ENCODE assay signal across 18 cellular contexts in the genomic region with DNA sequence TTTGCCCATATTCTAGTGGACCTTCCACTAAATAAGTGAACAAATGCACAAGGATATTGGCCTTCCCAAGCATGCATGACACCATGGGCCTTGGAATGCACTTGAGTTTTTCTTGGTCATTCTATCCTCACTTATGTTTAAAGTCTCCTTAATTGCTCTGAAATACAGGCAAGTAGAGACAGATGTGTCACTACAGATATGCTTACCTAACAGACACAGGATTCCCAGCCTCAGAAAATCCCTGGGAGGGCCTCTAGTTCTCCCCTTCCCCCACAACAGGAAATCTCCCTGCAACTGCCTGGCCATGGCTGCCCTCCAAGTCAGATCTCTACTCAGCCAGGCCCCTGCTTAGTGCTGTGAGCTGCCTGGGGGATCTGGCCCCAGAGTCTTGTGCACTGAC.
DNase-seq lines count a peak whose midpoint lies in the region; ATAC-seq, FAIRE-seq and TF ChIP-seq lines count a peak whose summit lies in the region.
"Had no signal": no experiment of that assay in that cellular context is flagged by ENCODE, and none has a peak within 500 bp of the region (broad histone marks: within the 10 kb centered on the region; RNA-seq: fewer than 3 reads in every experiment).

No MANE protein-coding gene starts in this region.

- no peak overlapping the region for H4K91ac ChIP-seq in H1 (replicated peaks; ENCODE audit: insufficient read length, low read length)

- no peak overlapping the region for H3K23ac ChIP-seq in H1 (ENCODE audit: insufficient read length)

- H3K18ac ChIP-seq in H1 (ENCODE audit: extremely low read depth, low read length) = no peak overlapping the region

- TF ChIP-seq EP300 in H1 (IDR thresholded peaks at IDR 0.05; ENCODE audit: borderline replicate concordance in 1 of 2, low read depth in 2 of 2, low read length in 2 of 2) = no peak

- peaks cover 5 to 6% of the 10 kb centered on the region in 2 donors for H3K9me3 Mint-ChIP-seq in natural killer cell
- H3K9me3 Mint-ChIP-seq: activated CD4-positive, alpha-beta memory T cell treated with anti-CD3 and anti-CD28 coated beads, Interleukin-2, amount 10 ng/mL, durations not matched to agents 7 days and 5 days; activated T-helper 17 cell treated with anti-CD3 and anti-CD28 coated beads, Interleukin-2, amount 50 U/mL, for 72 hours; natural killer cell treated with Interleukin-12 subunit alpha and Interleukin-12 subunit beta and Interleukin-15 and Interleukin-18, amount 100 ng/mL, for 72 hours had no signal

- H3K9ac ChIP-seq in H1 (replicated peaks in 1 of 4; ENCODE audit: extremely low read depth in 1 of 4, low read depth in 3 of 4, low read length in 3 of 4) = no peak overlapping the region

- no peaks in the 10 kb centered on the region for H3K4me1 ChIP-seq in H1 (replicated peaks in 1 of 4; ENCODE audit: control insufficient read depth in 3 of 4, insufficient read depth in 4 of 4, low read length in 3 of 4)
- no peaks in the 10 kb centered on the region for H3K4me1 ChIP-seq in aorta (ENCODE audit: control insufficient read depth in 1 of 2, insufficient read depth in 2 of 2, low read length in 2 of 2)
- H3K4me1 ChIP-seq: upper lobe of left lung had no signal

- H3K27ac ChIP-seq in H1 (ENCODE audit: low read depth, low read length) (no peak overlapping the region), aorta (ENCODE audit: low read depth in 1 of 2, low read length in 2 of 2) (no peak overlapping the region)
- H3K27ac ChIP-seq: upper lobe of left lung had no signal

- no peak overlapping the region for H2AK5ac ChIP-seq in H1 (ENCODE audit: low read depth, low read length)

- H3K4me3 ChIP-seq in H1 (ENCODE audit: extremely low read depth in 1 of 4, insufficient read depth in 2 of 4, low read depth in 3 of 4, low read length in 4 of 4) = no peak overlapping the region
- H3K4me3 ChIP-seq in aorta (ENCODE audit: low read length in 2 of 2) = no peak overlapping the region
- H3K4me3 ChIP-seq: upper lobe of left lung had no signal

- H2BK15ac ChIP-seq in H1 (ENCODE audit: low read length) = no peak overlapping the region

- H3K4me3 Mint-ChIP-seq in natural killer cell = no peak overlapping the region
- H3K4me3 Mint-ChIP-seq: activated CD4-positive, alpha-beta memory T cell treated with anti-CD3 and anti-CD28 coated beads, Interleukin-2, amount 10 ng/mL, durations not matched to agents 7 days and 5 days; activated T-helper 17 cell treated with anti-CD3 and anti-CD28 coated beads, Interleukin-2, amount 50 U/mL, for 72 hours; natural killer cell treated with Interleukin-12 subunit alpha and Interleukin-12 subunit beta and Interleukin-15 and Interleukin-18, amount 100 ng/mL, for 72 hours had no signal

- H3K9me3 ChIP-seq in H1 (ENCODE audit: insufficient read depth in 2 of 2, low read depth in 1 of 2, low read length in 1 of 2) (no peaks in the 10 kb centered on the region), aorta (ENCODE audit: control insufficient read depth, low read length) (no peaks in the 10 kb centered on the region)
- H3K9me3 ChIP-seq: upper lobe of left lung had no signal

- CTCF ChIA-PET in H1 (lab: Charles Lee; ENCODE audit: partially characterized antibody) = no interaction called here

- no peak for FAIRE-seq in H1 (lab: Jason Lieb, UNC)
- FAIRE-seq: frontal cortex, G401.6, kidney had no signal

- H4K20me1 ChIP-seq in H1 (replicated peaks in 1 of 2; ENCODE audit: control insufficient read depth in 1 of 2, insufficient read depth in 2 of 2, low read length in 2 of 2) = no peaks in the 10 kb centered on the region

- H3K36me3 ChIP-seq in H1 (ENCODE audit: control insufficient read depth in 2 of 4, insufficient read depth in 4 of 4, low read length in 3 of 4) (no peaks in the 10 kb centered on the region), aorta (ENCODE audit: control insufficient read depth in 1 of 2, insufficient read depth in 2 of 2, low read length in 1 of 2) (no peaks in the 10 kb centered on the region)
- H3K36me3 ChIP-seq: upper lobe of left lung had no signal

- H4K8ac ChIP-seq in H1 (ENCODE audit: extremely low read depth, insufficient read depth, low read length) = peak overlapping the region; percentile 75

- no peaks in the 10 kb centered on the region for H3K79me2 ChIP-seq in H1 (ENCODE audit: control insufficient read depth in 1 of 2, insufficient read depth in 2 of 2, low read length in 2 of 2)

- peaks cover 2% of the 10 kb centered on the region; the same call in 1 of the 2 replicates for H3K23me2 ChIP-seq in H1 (ENCODE audit: low read depth, low read length)

- H3K36me3 Mint-ChIP-seq in natural killer cell = no peaks in the 10 kb centered on the region
- H3K36me3 Mint-ChIP-seq: natural killer cell treated with Interleukin-12 subunit alpha and Interleukin-12 subunit beta and Interleukin-15 and Interleukin-18, amount 100 ng/mL, for 72 hours had no signal

- no peaks in the 10 kb centered on the region for H3K79me1 ChIP-seq in H1 (ENCODE audit: low read depth, low read length)

- intact Hi-C loops in aorta (cut with DNase I) = no loop called here
- intact Hi-C loops in natural killer cell (cut with micrococcal nuclease) = no loop called here

- no peaks in the 10 kb centered on the region for H3K27me3 Mint-ChIP-seq in natural killer cell (ENCODE audit: low read depth in 2 of 2)
- H3K27me3 Mint-ChIP-seq: natural killer cell treated with Interleukin-12 subunit alpha and Interleukin-12 subunit beta and Interleukin-15 and Interleukin-18, amount 100 ng/mL, for 72 hours had no signal

- H3K14ac ChIP-seq in H1 (ENCODE audit: insufficient read length) = no peak overlapping the region

- DNase-seq in GM03348 (ENCODE audit: low spot score) (peak; percentile 11), NCI-H524 (lab: John Stamatoyannopoulos, UW) (peak; percentile 67 to 86), H1 (ENCODE audit: low read depth in 1 of 2, low spot score in 2 of 2) (no peak), myocyte (ENCODE audit: low read depth) (peak; percentile 35), aorta (no peak), natural killer cell (no peak)
- DNase-seq: activated CD4-positive, alpha-beta memory T cell treated with anti-CD3 and anti-CD28 coated beads, Interleukin-2, amount 10 ng/mL, durations not matched to agents 7 days and 5 days; Kasumi-1; kidney; NCI-H1694; SIG-M5; upper lobe of left lung had no signal

- H3K27ac Mint-ChIP-seq in natural killer cell = no peak overlapping the region
- H3K27ac Mint-ChIP-seq: activated CD4-positive, alpha-beta memory T cell treated with anti-CD3 and anti-CD28 coated beads, Interleukin-2, amount 10 ng/mL, durations not matched to agents 7 days and 5 days; activated T-helper 17 cell treated with anti-CD3 and anti-CD28 coated beads, Interleukin-2, amount 50 U/mL, for 72 hours; natural killer cell treated with Interleukin-12 subunit alpha and Interleukin-12 subunit beta and Interleukin-15 and Interleukin-18, amount 100 ng/mL, for 72 hours had no signal

- no peak for TF ChIP-seq POLR2A in H1 (IDR thresholded peaks at IDR 0.05; ENCODE audit: control extremely low read depth in 1 of 2, low read depth in 2 of 2, low read length in 2 of 2)

- H3K27me3 ChIP-seq in H1 (replicated peaks in 1 of 4; ENCODE audit: control insufficient read depth in 3 of 4, extremely low read depth in 1 of 4, insufficient read depth in 3 of 4, low read length in 3 of 4) (no peaks in the 10 kb centered on the region), aorta (ENCODE audit: control insufficient read depth in 1 of 2, insufficient read depth in 2 of 2, low read length in 1 of 2) (no peaks in the 10 kb centered on the region)
- H3K27me3 ChIP-seq: upper lobe of left lung had no signal

- POLR2A ChIA-PET in H1 (lab: Charles Lee; ENCODE audit: partially characterized antibody) = no interaction called here

- ATAC-seq in GM19397 (IDR thresholded peaks at IDR 0.05; ENCODE audit: unreplicated experiment) (no peak), aorta (ENCODE audit: low FRiP score) (no peak), HG03175 (IDR thresholded peaks at IDR 0.05; ENCODE audit: unreplicated experiment) (no peak), natural killer cell (no peak)
- ATAC-seq: activated T-helper 17 cell treated with anti-CD3 and anti-CD28 coated beads, Interleukin-2, amount 50 U/mL, for 72 hours; natural killer cell treated with Interleukin-12 subunit alpha and Interleukin-12 subunit beta and Interleukin-15 and Interleukin-18, amount 100 ng/mL, for 72 hours had no signal

- H2AFZ ChIP-seq in H1 (ENCODE audit: low read length) = peak overlapping the region; percentile 42; the same call in 1 of the 2 replicates

- H3K4me1 Mint-ChIP-seq in natural killer cell = no peaks in the 10 kb centered on the region
- H3K4me1 Mint-ChIP-seq: activated CD4-positive, alpha-beta memory T cell treated with anti-CD3 and anti-CD28 coated beads, Interleukin-2, amount 10 ng/mL, durations not matched to agents 7 days and 5 days; activated T-helper 17 cell treated with anti-CD3 and anti-CD28 coated beads, Interleukin-2, amount 50 U/mL, for 72 hours had no signal

- H2BK5ac ChIP-seq in H1 (ENCODE audit: low read depth, low read length) = no peak overlapping the region

- H2BK12ac ChIP-seq in H1 (ENCODE audit: low read depth, low read length) = no peak overlapping the region

- TF ChIP-seq RAD21 in H1 (IDR thresholded peaks at IDR 0.05 in 1 of 2, conservative IDR thresholded peaks at IDR 0.05 in 1 of 2; ENCODE audit: low read depth in 2 of 2, low read length in 2 of 2) = no peak

- TF ChIP-seq CTCF in H1 (IDR thresholded peaks at IDR 0.05; ENCODE audit: control extremely low read depth in 1 of 3, insufficient read depth in 1 of 3, low read depth in 1 of 3, low read length in 3 of 3) (no peak), natural killer cell (IDR thresholded peaks at IDR 0.05) (no peak)

- no peak overlapping the region for H3K4ac ChIP-seq in H1 (replicated peaks; ENCODE audit: insufficient read length, low read depth, low read length)

- H3K56ac ChIP-seq in H1 (replicated peaks; ENCODE audit: insufficient read length, low read depth, low read length) = no peak overlapping the region

- no peak overlapping the region for H3K4me2 ChIP-seq in H1 (ENCODE audit: insufficient read depth in 1 of 2, low read depth in 2 of 2, low read length in 2 of 2)

- no peak overlapping the region for H2BK120ac ChIP-seq in H1 (replicated peaks; ENCODE audit: low read depth, low read length)

- H2BK20ac ChIP-seq in H1 (ENCODE audit: low read length) = no peak overlapping the region

- no peak overlapping the region for H4K5ac ChIP-seq in H1 (ENCODE audit: insufficient read length, low read depth, low read length)

TF ChIP-seq in H1, 55 proteins besides CTCF, POLR2A, EP300 and RAD21 (continues in another document):
- TF ChIP-seq MAFK (IDR thresholded peaks at IDR 0.05; ENCODE audit: low read depth, low read length) = no peak
- TF ChIP-seq RXRA (IDR thresholded peaks at IDR 0.05; ENCODE audit: insufficient read depth, low read depth, low read length) = no peak

Comparison
In these comparisons a context has a peak if more than half of its experiments do, and no peak if none do; other contexts are left out.
1. DNase-seq: peak in GM03348 (single experiment), NCI-H524 (2 of 2) and myocyte (single experiment); none in H1 (0 of 2), aorta (0 of 2) and natural killer cell (single experiment).